8 cellular contexts compared by ENCODE assay signal in genomic region chr15:60916674-60917468, GRCh38.
DNase-seq lines count a peak whose midpoint lies in the region; ATAC-seq, FAIRE-seq and TF ChIP-seq lines count a peak whose summit lies in the region.

No MANE protein-coding gene starts in this region.

- H3F3A ChIP-seq in DOHH2 (ENCODE audit: control insufficient read depth, insufficient read depth), result no peaks in the 10 kb centered on the region

- H3K27ac ChIP-seq in DOHH2 (ENCODE audit: low read depth, low read length) (no peak overlapping the region), pancreas (peak overlapping the region; percentile 75 to 90 (median 87)), testis (peak overlapping the region; percentile 12 to 81)

- peak; percentile 61 for FAIRE-seq in pancreas (lab: Jason Lieb, UNC)

- H3K4me1 ChIP-seq in DOHH2 (ENCODE audit: control insufficient read depth, low read length) (peaks cover 6% of the 10 kb centered on the region), pancreas (peaks cover 13 to 53% (median 53%) of the 10 kb centered on the region in 3 donors), testis (peaks cover 5% of the 10 kb centered on the region)

- no peaks in the 10 kb centered on the region for H4K20me1 ChIP-seq in DOHH2 (ENCODE audit: control insufficient read depth, insufficient read depth, low read depth, low read length)

- H3K4me3 ChIP-seq in DOHH2 (ENCODE audit: low read length) (no peak overlapping the region), LNCaP clone FGC (ENCODE audit: low read depth, low read length) (no peak overlapping the region), pancreas (peak overlapping the region in 1 of 4 donors; percentile 19), testis (no peak overlapping the region)

- intact Hi-C loops in activated naive CD4-positive, alpha-beta T cell treated with anti-CD3 and anti-CD28 coated beads for 36 hours (cut with micrococcal nuclease), result loop anchor here (1.0 to 2.0 kb wide), 8 partner anchors 18 to 558 kb away; no protein-coding TSS in a partner anchor
- intact Hi-C loops in pancreas (cut with DNase I) (loop anchor here in 1 of 3 donors (5.0 kb wide), 1 partner anchor 325 kb away; no protein-coding TSS in a partner anchor), testis (cut with DNase I; ENCODE audit: low total_unique reads) (loop anchor here (10.0 kb wide), 1 partner anchor 332 kb away; no protein-coding TSS in a partner anchor)

- H3K4me1 Mint-ChIP-seq in activated naive CD4-positive, alpha-beta T cell treated with anti-CD3 and anti-CD28 coated beads for 36 hours (ENCODE audit: low read depth), result peaks cover 25% of the 10 kb centered on the region

- 8 to 12% methylated on average over 8 of the region's 8 CpGs for WGBS in pancreas, 2 donors
- WGBS in testis, 2 donors, result 37 to 41% methylated on average over 8 of the region's 8 CpGs

- 0 out of 2 replicates have a peak overlapping the region, but pooled peaks have one; percentile 23 for H3K4me2 ChIP-seq in DOHH2 (ENCODE audit: low read length)

- no peak for TF ChIP-seq POLR2A in testis (IDR thresholded peaks at IDR 0.05)

- CTCF ChIA-PET in activated naive CD4-positive, alpha-beta T cell treated with anti-CD3 and anti-CD28 coated beads for 36 hours (lab: Charles Lee), result interaction anchor here (0.6 to 3.7 kb wide), 46 partner anchors 11 to 558 kb away, joined by 3 to 56 read pairs (median 4); no protein-coding TSS in a partner anchor

- in situ Hi-C loops in SK-MEL-5 (cut with HindIII; ENCODE audit: low pct_unique_long_range_greater_than_20kb, low sequenced_read_pairs), result no loop called here

- H3K9me3 ChIP-seq in DOHH2 (ENCODE audit: control insufficient read depth, insufficient read depth, low read length) (no peaks in the 10 kb centered on the region), pancreas (no peaks in the 10 kb centered on the region), testis (no peaks in the 10 kb centered on the region)

- no peaks in the 10 kb centered on the region for H3K9me2 ChIP-seq in DOHH2 (replicated peaks; ENCODE audit: control insufficient read depth, low read length)

- ATAC-seq in GM21786 (IDR thresholded peaks at IDR 0.05; ENCODE audit: unreplicated experiment) (peak; percentile 87), pancreas (peak; percentile 74 to 90 (median 83))

- peaks cover 2% of the 10 kb centered on the region for H3K27me3 Mint-ChIP-seq in activated naive CD4-positive, alpha-beta T cell treated with anti-CD3 and anti-CD28 coated beads for 36 hours (ENCODE audit: low read depth)

- no peak overlapping the region for H3K4me3 Mint-ChIP-seq in activated naive CD4-positive, alpha-beta T cell treated with anti-CD3 and anti-CD28 coated beads for 36 hours

- no peaks in the 10 kb centered on the region for H3K36me3 Mint-ChIP-seq in activated naive CD4-positive, alpha-beta T cell treated with anti-CD3 and anti-CD28 coated beads for 36 hours (ENCODE audit: low read depth)

- H3K27me3 ChIP-seq in DOHH2 (ENCODE audit: control insufficient read depth, low read length), result peaks cover 2% of the 10 kb centered on the region; the same call in 1 of the 2 replicates
- no peaks in the 10 kb centered on the region for H3K27me3 ChIP-seq in pancreas
- H3K27me3 ChIP-seq in testis, result no peaks in the 10 kb centered on the region

- TF ChIP-seq CTCF in DOHH2 (IDR thresholded peaks at IDR 0.05; ENCODE audit: low read depth, low read length, poor library complexity, severe bottlenecking), result peak; percentile 76
- peak; percentile 84 for TF ChIP-seq CTCF in LNCaP clone FGC (IDR thresholded peaks at IDR 0.05; ENCODE audit: control insufficient read depth, extremely low read depth, insufficient read depth)
- TF ChIP-seq CTCF in pancreas (IDR thresholded peaks at IDR 0.05), result peak; percentile 71 to 79 (median 75)
- TF ChIP-seq CTCF in testis (IDR thresholded peaks at IDR 0.05), result peak; percentile 73 to 86 (median 81)

- no peaks in the 10 kb centered on the region for H3K79me2 ChIP-seq in DOHH2 (ENCODE audit: control insufficient read depth, low read length)

- peak overlapping the region; percentile 62 for H3K27ac Mint-ChIP-seq in activated naive CD4-positive, alpha-beta T cell treated with anti-CD3 and anti-CD28 coated beads for 36 hours

- no peaks in the 10 kb centered on the region for H3K9me3 Mint-ChIP-seq in activated naive CD4-positive, alpha-beta T cell treated with anti-CD3 and anti-CD28 coated beads for 36 hours

- DNase-seq in LNCaP clone FGC (ENCODE audit: low read depth), result peak; percentile 52
- peak; percentile 84 for DNase-seq in SK-MEL-5 (ENCODE audit: low read depth, low spot score)
- DNase-seq in activated naive CD4-positive, alpha-beta T cell treated with anti-CD3 and anti-CD28 coated beads for 36 hours, result peak; percentile 96
- peak; percentile 77 for DNase-seq in globus pallidus (ENCODE audit: low spot score)
- peak; percentile 79 to 87 (median 81) for DNase-seq in pancreas
- DNase-seq in testis, result peak; percentile 94

- H3K36me3 ChIP-seq in DOHH2 (ENCODE audit: control insufficient read depth, low read length) (no peaks in the 10 kb centered on the region), pancreas (no peaks in the 10 kb centered on the region), testis (ENCODE audit: low read depth, missing control alignments) (no peaks in the 10 kb centered on the region)
